Comparison of ENCODE assay signal across 12 cellular contexts in the genomic region with DNA sequence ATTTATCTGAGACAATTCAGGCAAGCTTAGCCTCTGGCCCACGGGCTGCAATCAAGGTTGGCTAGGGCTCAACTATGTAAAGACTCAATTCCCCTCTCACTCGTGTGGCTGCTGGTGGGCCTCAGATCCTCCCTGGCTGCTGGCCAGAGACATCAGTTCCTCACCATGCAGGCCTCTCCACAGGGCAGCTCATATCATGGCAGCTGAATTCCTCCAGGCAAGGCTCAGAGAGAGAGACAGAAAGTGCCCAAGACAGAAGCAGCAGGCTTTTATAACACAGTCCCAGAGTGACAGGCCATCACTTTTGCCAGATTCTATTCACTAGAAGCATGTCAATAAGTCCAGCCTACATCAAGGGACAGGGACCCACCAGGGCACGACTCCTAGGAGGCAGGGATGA.
A peak's percentile ranks its signal among the peaks of the same experiment; 100 is the strongest.
DNase-seq lines count a peak whose midpoint lies in the region; ATAC-seq, FAIRE-seq and TF ChIP-seq lines count a peak whose summit lies in the region.
"Had no signal": no experiment of that assay in that cellular context is flagged by ENCODE, and none has a peak within 500 bp of the region (broad histone marks: within the 10 kb centered on the region; RNA-seq: fewer than 3 reads in every experiment).

No MANE protein-coding gene starts in this region.

- H3K79me2 ChIP-seq in H1 (ENCODE audit: control insufficient read depth in 1 of 2, insufficient read depth in 2 of 2, low read length in 2 of 2), result peaks cover 0 to 70% of the 10 kb centered on the region in 2 experiments; a peak in 3 of 4 replicates

- H3K4me1 ChIP-seq in H1 (replicated peaks in 1 of 4; ENCODE audit: control insufficient read depth in 3 of 4, insufficient read depth in 4 of 4, low read length in 3 of 4) (peaks cover 0 to 18% (median 10%) of the 10 kb centered on the region in 4 experiments; a peak in 6 of 7 replicates), suprapubic skin (peaks cover 39% of the 10 kb centered on the region)

- H3K27me3 ChIP-seq in H1 (replicated peaks in 1 of 4; ENCODE audit: control insufficient read depth in 3 of 4, extremely low read depth in 1 of 4, insufficient read depth in 3 of 4, low read length in 3 of 4), result no peaks in the 10 kb centered on the region
- H3K27me3 ChIP-seq in suprapubic skin, result no peaks in the 10 kb centered on the region
- H3K27me3 ChIP-seq: body of pancreas, pancreas had no signal

- CTCF ChIA-PET in H1 (lab: Charles Lee; ENCODE audit: partially characterized antibody), result interaction anchor here (0.7 to 2.0 kb wide), 4 partner anchors 10 to 32 kb away, joined by 3 to 6 read pairs (median 4); no protein-coding TSS in a partner anchor

- H2BK120ac ChIP-seq in H1 (replicated peaks; ENCODE audit: low read depth, low read length), result no peak overlapping the region

- H2BK5ac ChIP-seq in H1 (ENCODE audit: low read depth, low read length), result peak overlapping the region; percentile 52; the same call in 1 of the 2 replicates

- no peak for FAIRE-seq in H1 (lab: Jason Lieb, UNC)
- FAIRE-seq: D721Med, pancreas had no signal

- no peak overlapping the region for H3K4me3 Mint-ChIP-seq in activated naive CD8-positive, alpha-beta T cell treated with anti-CD3 and anti-CD28 coated beads for 36 hours

- H4K20me1 ChIP-seq in H1 (replicated peaks in 1 of 2; ENCODE audit: control insufficient read depth in 1 of 2, insufficient read depth in 2 of 2, low read length in 2 of 2), result peaks cover 2 to 9% of the 10 kb centered on the region in 2 experiments

- H3K27ac Mint-ChIP-seq in activated naive CD8-positive, alpha-beta T cell treated with anti-CD3 and anti-CD28 coated beads for 36 hours, result no peak overlapping the region

- no peak overlapping the region for H2BK15ac ChIP-seq in H1 (ENCODE audit: low read length)

- no peak for TF ChIP-seq RAD21 in H1 (IDR thresholded peaks at IDR 0.05 in 1 of 2, conservative IDR thresholded peaks at IDR 0.05 in 1 of 2; ENCODE audit: low read depth in 2 of 2, low read length in 2 of 2)

- no peak overlapping the region for H3K4me2 ChIP-seq in H1 (ENCODE audit: insufficient read depth in 1 of 2, low read depth in 2 of 2, low read length in 2 of 2)

- TF ChIP-seq CTCF in H1 (IDR thresholded peaks at IDR 0.05; ENCODE audit: control extremely low read depth in 1 of 3, insufficient read depth in 1 of 3, low read depth in 1 of 3, low read length in 3 of 3), result no peak
- no peak for TF ChIP-seq CTCF in suprapubic skin (IDR thresholded peaks at IDR 0.05)

- WGBS in H1 (ENCODE audit: extremely low coverage in 1 of 2, insufficient coverage in 1 of 2, insufficient read length in 1 of 2, insufficient replicate concordance in 2 of 2, low coverage in 1 of 2, low lambda C conversion rate in 2 of 2, missing lambda C conversion rate in 1 of 2), 2 experiments, result 87% methylated on average over 3 of the region's 3 CpGs; no CpG with 5 or more reads in 1 of the 2 experiments
- 76% methylated on average over 2 of the region's 3 CpGs for WGBS in suprapubic skin

- TF ChIP-seq POLR2A in H1 (IDR thresholded peaks at IDR 0.05; ENCODE audit: control extremely low read depth in 1 of 2, low read depth in 2 of 2, low read length in 2 of 2), result no peak
- TF ChIP-seq POLR2A in suprapubic skin (IDR thresholded peaks at IDR 0.05), result no peak

- H3K4ac ChIP-seq in H1 (replicated peaks; ENCODE audit: insufficient read length, low read depth, low read length), result no peak overlapping the region

- H4K8ac ChIP-seq in H1 (ENCODE audit: extremely low read depth, insufficient read depth, low read length), result 0 out of 2 replicates have a peak overlapping the region, but pooled peaks have one; percentile 28

- H2AFZ ChIP-seq in H1 (ENCODE audit: low read length), result no peak overlapping the region

- no peak overlapping the region for H3K14ac ChIP-seq in H1 (ENCODE audit: insufficient read length)

- H3K79me1 ChIP-seq in H1 (ENCODE audit: low read depth, low read length), result peaks cover 10% of the 10 kb centered on the region

- H3K56ac ChIP-seq in H1 (replicated peaks; ENCODE audit: insufficient read length, low read depth, low read length), result no peak overlapping the region

- H3K4me3 ChIP-seq in H1 (ENCODE audit: extremely low read depth in 1 of 4, insufficient read depth in 2 of 4, low read depth in 3 of 4, low read length in 4 of 4) (no peak overlapping the region), suprapubic skin (no peak overlapping the region)
- H3K4me3 ChIP-seq: body of pancreas, pancreas had no signal

- no peak overlapping the region for H3K18ac ChIP-seq in H1 (ENCODE audit: extremely low read depth, low read length)

- peaks cover 17% of the 10 kb centered on the region for H3K4me1 Mint-ChIP-seq in activated naive CD8-positive, alpha-beta T cell treated with anti-CD3 and anti-CD28 coated beads for 36 hours

- peak; percentile 20 for ATAC-seq in GM19463 (IDR thresholded peaks at IDR 0.05; ENCODE audit: unreplicated experiment)
- ATAC-seq in HG03039 (IDR thresholded peaks at IDR 0.05; ENCODE audit: unreplicated experiment), result peak; percentile 30
- ATAC-seq: body of pancreas, pancreas had no signal

- no peak overlapping the region for H4K5ac ChIP-seq in H1 (ENCODE audit: insufficient read length, low read depth, low read length)

- H3K9me3 ChIP-seq in H1 (ENCODE audit: insufficient read depth in 2 of 2, low read depth in 1 of 2, low read length in 1 of 2), result no peaks in the 10 kb centered on the region
- no peaks in the 10 kb centered on the region for H3K9me3 ChIP-seq in suprapubic skin
- H3K9me3 ChIP-seq: body of pancreas, pancreas had no signal

- no peak overlapping the region; the same call in 1 of the 2 replicates for H3K27ac ChIP-seq in H1 (ENCODE audit: low read depth, low read length)
- H3K27ac ChIP-seq in suprapubic skin, result peak overlapping the region; percentile 91
- H3K27ac ChIP-seq: pancreas had no signal

- no peaks in the 10 kb centered on the region for H3K9me3 Mint-ChIP-seq in activated naive CD8-positive, alpha-beta T cell treated with anti-CD3 and anti-CD28 coated beads for 36 hours

- H2BK12ac ChIP-seq in H1 (ENCODE audit: low read depth, low read length), result no peak overlapping the region

- H2AK5ac ChIP-seq in H1 (ENCODE audit: low read depth, low read length), result 0 out of 2 replicates have a peak overlapping the region, but pooled peaks have one; percentile 90

- H3K36me3 ChIP-seq in H1 (ENCODE audit: control insufficient read depth in 2 of 4, insufficient read depth in 4 of 4, low read length in 3 of 4) (no peaks in the 10 kb centered on the region), suprapubic skin (no peaks in the 10 kb centered on the region)
- H3K36me3 ChIP-seq: pancreas had no signal

- H4K91ac ChIP-seq in H1 (replicated peaks; ENCODE audit: insufficient read length, low read length), result no peak overlapping the region

- no peak for TF ChIP-seq EP300 in H1 (IDR thresholded peaks at IDR 0.05; ENCODE audit: borderline replicate concordance in 1 of 2, low read depth in 2 of 2, low read length in 2 of 2)
- TF ChIP-seq EP300 in suprapubic skin (IDR thresholded peaks at IDR 0.05), result no peak

- POLR2A ChIA-PET in H1 (lab: Charles Lee; ENCODE audit: partially characterized antibody), result interaction anchor here (1.2 to 1.4 kb wide), 2 partner anchors 9 to 12 kb away, joined by 3 to 4 read pairs; no protein-coding TSS in a partner anchor

- no peak overlapping the region for H2BK20ac ChIP-seq in H1 (ENCODE audit: low read length)

- no peak overlapping the region for H3K9ac ChIP-seq in H1 (replicated peaks in 1 of 4; ENCODE audit: extremely low read depth in 1 of 4, low read depth in 3 of 4, low read length in 3 of 4)

- H3K36me3 Mint-ChIP-seq in activated naive CD8-positive, alpha-beta T cell treated with anti-CD3 and anti-CD28 coated beads for 36 hours, result no peaks in the 10 kb centered on the region

- no peak overlapping the region for H3K23ac ChIP-seq in H1 (ENCODE audit: insufficient read length)

- no peaks in the 10 kb centered on the region for H3K23me2 ChIP-seq in H1 (ENCODE audit: low read depth, low read length)

- no peaks in the 10 kb centered on the region for H3K27me3 Mint-ChIP-seq in activated naive CD8-positive, alpha-beta T cell treated with anti-CD3 and anti-CD28 coated beads for 36 hours

- DNase-seq in H1 (ENCODE audit: low read depth in 1 of 2, low spot score in 2 of 2), result no peak
- no peak for DNase-seq in suprapubic skin (ENCODE audit: low spot score in 2 of 2)
- DNase-seq in NCI-H510A (lab: John Stamatoyannopoulos, UW), result no peak
- DNase-seq in hypothalamus (lab: John Stamatoyannopoulos, UW), result no peak
- no peak for DNase-seq in activated naive CD8-positive, alpha-beta T cell treated with anti-CD3 and anti-CD28 coated beads for 36 hours
- DNase-seq: body of pancreas, kidney glomerular epithelial cell, NCI-H524 treated with DMSO at 0.1 percent for 48 hours had no signal

TF ChIP-seq in H1, 55 proteins besides CTCF, POLR2A, EP300 and RAD21:
- TF ChIP-seq, protein P1, sequence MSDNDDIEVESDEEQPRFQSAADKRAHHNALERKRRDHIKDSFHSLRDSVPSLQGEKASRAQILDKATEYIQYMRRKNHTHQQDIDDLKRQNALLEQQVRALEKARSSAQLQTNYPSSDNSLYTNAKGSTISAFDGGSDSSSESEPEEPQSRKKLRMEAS (IDR thresholded peaks at IDR 0.05), result no peak
- TF ChIP-seq TCF12 (IDR thresholded peaks at IDR 0.05; ENCODE audit: low read depth, low read length) (no peak), PHF8 (conservative IDR thresholded peaks at IDR 0.05; ENCODE audit: low read depth, low read length) (no peak), BACH1 (IDR thresholded peaks at IDR 0.05; ENCODE audit: low read length) (no peak), CBX8 (IDR thresholded peaks at IDR 0.05; ENCODE audit: borderline replicate concordance, low read depth, low read length) (no peak), CREB1 (IDR thresholded peaks at IDR 0.05) (no peak), GTF2F1 (IDR thresholded peaks at IDR 0.05; ENCODE audit: borderline replicate concordance, low read depth, low read length) (no peak)
- TF ChIP-seq, protein P2, sequence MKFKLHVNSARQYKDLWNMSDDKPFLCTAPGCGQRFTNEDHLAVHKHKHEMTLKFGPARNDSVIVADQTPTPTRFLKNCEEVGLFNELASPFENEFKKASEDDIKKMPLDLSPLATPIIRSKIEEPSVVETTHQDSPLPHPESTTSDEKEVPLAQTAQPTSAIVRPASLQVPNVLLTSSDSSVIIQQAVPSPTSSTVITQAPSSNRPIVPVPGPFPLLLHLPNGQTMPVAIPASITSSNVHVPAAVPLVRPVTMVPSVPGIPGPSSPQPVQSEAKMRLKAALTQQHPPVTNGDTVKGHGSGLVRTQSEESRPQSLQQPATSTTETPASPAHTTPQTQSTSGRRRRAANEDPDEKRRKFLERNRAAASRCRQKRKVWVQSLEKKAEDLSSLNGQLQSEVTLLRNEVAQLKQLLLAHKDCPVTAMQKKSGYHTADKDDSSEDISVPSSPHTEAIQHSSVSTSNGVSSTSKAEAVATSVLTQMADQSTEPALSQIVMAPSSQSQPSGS (IDR thresholded peaks at IDR 0.05; ENCODE audit: low read length), result no peak
